25 cellular contexts compared by ENCODE assay signal in the genomic region with DNA sequence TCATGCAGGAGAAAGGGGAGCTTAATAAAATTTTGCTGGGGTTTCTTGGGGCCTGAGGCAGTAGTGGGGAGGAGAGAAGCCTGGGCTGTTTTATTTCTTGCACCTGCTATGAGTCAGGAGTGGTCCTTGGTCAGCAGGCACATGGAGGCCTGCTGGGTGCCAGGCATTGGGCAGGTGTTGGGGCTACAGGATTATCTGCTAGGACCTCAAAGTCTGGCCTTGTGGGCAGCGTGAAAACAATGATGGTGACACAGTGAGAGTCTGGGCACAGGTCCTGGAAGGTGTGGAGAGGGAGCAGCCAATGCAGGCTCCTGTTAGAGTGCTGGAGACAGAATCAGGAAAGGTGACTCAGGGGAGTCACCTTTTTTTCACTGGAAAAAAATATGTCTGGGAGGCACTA. TPM values are rescaled to one million over a fixed set of nuclear protein-coding genes. Genes with fewer than 3 reads are reported as not detected.
DNase-seq lines count a peak whose midpoint lies in the region; ATAC-seq, FAIRE-seq and TF ChIP-seq lines count a peak whose summit lies in the region.
"Had no signal": no experiment of that assay in that cellular context is flagged by ENCODE, and none has a peak within 500 bp of the region (broad histone marks: within the 10 kb centered on the region; RNA-seq: fewer than 3 reads in every experiment).

No MANE protein-coding gene starts in this region.

- no peaks in the 10 kb centered on the region for H3K4me1 ChIP-seq in Caco-2
- peaks cover 59% of the 10 kb centered on the region for H3K4me1 ChIP-seq in H9 (ENCODE audit: insufficient read depth, low read length)
- H3K4me1 ChIP-seq in body of pancreas, result peaks cover 33% of the 10 kb centered on the region
- no peaks in the 10 kb centered on the region for H3K4me1 ChIP-seq in HepG2 (ENCODE audit: insufficient read depth, low read length)

- no peak overlapping the region for H3K14ac ChIP-seq in H9 (ENCODE audit: insufficient read depth, low read length)

- no peak overlapping the region for H2BK12ac ChIP-seq in H9 (ENCODE audit: insufficient read length, low read depth, low read length)

- no peak overlapping the region for H3K18ac ChIP-seq in H9 (ENCODE audit: insufficient read length, low read depth, low read length)

- ATAC-seq in body of pancreas (peak; percentile 63), HepG2 (no peak), HG03097 (IDR thresholded peaks at IDR 0.05; ENCODE audit: low FRiP score, unreplicated experiment) (no peak)

- H3K36me3 Mint-ChIP-seq in Caco-2 (ENCODE audit: insufficient read depth, unreplicated experiment), result peaks cover 17% of the 10 kb centered on the region
- H3K36me3 Mint-ChIP-seq in H9 (ENCODE audit: insufficient read depth in 1 of 3, low read depth in 3 of 3), result peaks cover 2 to 31% (median 8%) of the 10 kb centered on the region in 3 experiments; a peak in 5 of 7 replicates
- H3K36me3 Mint-ChIP-seq: CD4-positive, CD25-positive, alpha-beta regulatory T cell had no signal

- peaks cover 3% of the 10 kb centered on the region for H3K79me1 ChIP-seq in H9 (ENCODE audit: insufficient read depth, low read depth, low read length, poor library complexity, severe bottlenecking)

- TF ChIP-seq EP300 in HepG2 (IDR thresholded peaks at IDR 0.05; ENCODE audit: low read depth in 2 of 2, low read length in 2 of 2) (no peak), HepG2 (CRISPR knock-in tag; IDR thresholded peaks at IDR 0.05; ENCODE audit: borderline replicate concordance) (no peak)

- WGBS in H9 (ENCODE audit: extremely low coverage, insufficient read length, low lambda C conversion rate), result no CpG with 5 or more reads among the region's 1 CpG
- WGBS in body of pancreas, 2 donors, result 13 to 33% methylated on average over 1 of the region's 1 CpG
- 22% methylated on average over 1 of the region's 1 CpG for WGBS in HepG2 (ENCODE audit: low lambda C conversion rate)

- H3K27me3 Mint-ChIP-seq in Caco-2 (ENCODE audit: insufficient read depth, unreplicated experiment) (no peaks in the 10 kb centered on the region), H9 (ENCODE audit: low read depth) (no peaks in the 10 kb centered on the region)
- H3K27me3 Mint-ChIP-seq: CD4-positive, CD25-positive, alpha-beta regulatory T cell; dendritic cell treated with granulocyte-macrophage colony-stimulating factor and Interleukin-4, amounts not matched to agents 40 ng/mL and 50 ng/mL, for 4 days had no signal

- no peak overlapping the region for H3K56ac ChIP-seq in H9 (ENCODE audit: insufficient read length, low read depth, low read length)

- peak overlapping the region; percentile 38 for H3K27ac Mint-ChIP-seq in Caco-2 (ENCODE audit: unreplicated experiment)
- H3K27ac Mint-ChIP-seq in H9, result peak overlapping the region; percentile 89 to 97 (median 93)
- H3K27ac Mint-ChIP-seq: activated naive CD4-positive, alpha-beta T cell treated with anti-CD3 and anti-CD28 coated beads for 36 hours; activated T-cell treated with anti-CD3 and anti-CD28 coated beads, Interleukin-2, amount 50 U/mL, for 24 hours; CD4-positive, CD25-positive, alpha-beta regulatory T cell; dendritic cell treated with granulocyte-macrophage colony-stimulating factor and Interleukin-4, amounts not matched to agents 40 ng/mL and 50 ng/mL, for 4 days had no signal

- H2BK15ac ChIP-seq in H9 (ENCODE audit: low read depth, low read length), result no peak overlapping the region

- H3K9me3 Mint-ChIP-seq in Caco-2 (ENCODE audit: unreplicated experiment) (no peaks in the 10 kb centered on the region), H9 (no peaks in the 10 kb centered on the region)
- H3K9me3 Mint-ChIP-seq: activated naive CD4-positive, alpha-beta T cell treated with anti-CD3 and anti-CD28 coated beads for 36 hours; activated T-cell treated with anti-CD3 and anti-CD28 coated beads, Interleukin-2, amount 50 U/mL, for 24 hours; dendritic cell treated with granulocyte-macrophage colony-stimulating factor and Interleukin-4, amounts not matched to agents 40 ng/mL and 50 ng/mL, for 4 days; neural crest cell had no signal

- H3K27me3 ChIP-seq in Caco-2 (replicated peaks; ENCODE audit: control insufficient read depth, insufficient read depth, low read length), result no peaks in the 10 kb centered on the region
- no peaks in the 10 kb centered on the region for H3K27me3 ChIP-seq in H9 (ENCODE audit: insufficient read depth, low read length)
- no peaks in the 10 kb centered on the region for H3K27me3 ChIP-seq in body of pancreas
- H3K27me3 ChIP-seq in HepG2 (ENCODE audit: control insufficient read depth in 1 of 2, insufficient read depth in 2 of 2, low read length in 2 of 2), result no peaks in the 10 kb centered on the region

- no peak overlapping the region for H3T11ph ChIP-seq in H9 (ENCODE audit: low read length)

- POLR2A ChIA-PET in Caco-2 (lab: Charles Lee) (no interaction called here), HepG2 (lab: Yijun Ruan, JAX) (no interaction called here), RWPE1 (lab: Yijun Ruan, JAX; ENCODE audit: low non-redundant PET) (no interaction called here)

- no peak overlapping the region for H2BK120ac ChIP-seq in H9 (ENCODE audit: low read depth, low read length, poor library complexity, severe bottlenecking)

- no peak overlapping the region for H4K5ac ChIP-seq in H9 (ENCODE audit: insufficient read length, low read depth, low read length)

- H3K4me2 ChIP-seq in H9 (ENCODE audit: insufficient read depth, insufficient read length, low read length) (peak overlapping the region; percentile 28), HepG2 (ENCODE audit: low read depth, low read length) (no peak overlapping the region)

- no TSS peak for BruUV-seq in Caco-2 (replicated peaks; lab: Mats Ljungman, UMichigan)
- BruUV-seq in HepG2 (replicated peaks; lab: Mats Ljungman, UMichigan), result no TSS peak

- no peak overlapping the region for H3K9ac ChIP-seq in H9 (ENCODE audit: extremely low read depth, insufficient read length, low read length)
- H3K9ac ChIP-seq in HepG2 (ENCODE audit: insufficient read depth, low read depth, low read length), result no peak overlapping the region

- DNase-seq in Caco-2 (no peak), H9 (no peak), body of pancreas (peak; percentile 15 to 76 (median 34)), kidney tubule cell (ENCODE audit: low spot score) (peak; percentile 39), HepG2 (ENCODE audit: low spot score) (no peak), RWPE1 (ENCODE audit: low spot score) (no peak), GM10266 (ENCODE audit: extremely low spot score) (no peak)
- DNase-seq: activated CD4-positive, CD25-positive, alpha-beta regulatory T cell treated with anti-CD3 and anti-CD28 coated beads, Interleukin-2, amount 50 U/mL, for 72 hours; activated naive CD4-positive, alpha-beta T cell treated with anti-CD3 and anti-CD28 coated beads for 36 hours; activated T-cell treated with anti-CD3 and anti-CD28 coated beads, Interleukin-2, amount 50 U/mL, for 24 hours; amniotic stem cell; CD4-positive, CD25-positive, alpha-beta regulatory T cell; DMS153; head of caudate nucleus; Kasumi-1; left ventricle myocardium inferior; NCI-H526 treated with DMSO at 0.1 percent for 48 hours; OCI-M1; SHP77; small intestine; stimulated activated naive CD4-positive, alpha-beta T cell had no signal

- H3K4me3 Mint-ChIP-seq in Caco-2 (ENCODE audit: unreplicated experiment) (no peak overlapping the region), H9 (peak overlapping the region in 1 of 2 experiments; percentile 72; a peak in 3 of 5 replicates)
- H3K4me3 Mint-ChIP-seq: activated naive CD4-positive, alpha-beta T cell treated with anti-CD3 and anti-CD28 coated beads for 36 hours; activated T-cell treated with anti-CD3 and anti-CD28 coated beads, Interleukin-2, amount 50 U/mL, for 24 hours; CD4-positive, CD25-positive, alpha-beta regulatory T cell; dendritic cell treated with granulocyte-macrophage colony-stimulating factor and Interleukin-4, amounts not matched to agents 40 ng/mL and 50 ng/mL, for 4 days; neural crest cell had no signal

- intact Hi-C loops in Caco-2 (cut with micrococcal nuclease; ENCODE audit: unreplicated experiment) (no loop called here), body of pancreas (cut with DNase I) (no loop called here), HepG2 (cut with micrococcal nuclease; ENCODE audit: unreplicated experiment) (no loop called here)

- H4K20me1 ChIP-seq in H9 (ENCODE audit: control insufficient read depth, insufficient read depth, insufficient read length) (no peaks in the 10 kb centered on the region), HepG2 (ENCODE audit: insufficient read depth, low read length) (no peaks in the 10 kb centered on the region)

- peaks cover 34% of the 10 kb centered on the region; the same call in 1 of the 2 replicates for H3K79me2 ChIP-seq in H9 (ENCODE audit: insufficient read depth, low read length)
- H3K79me2 ChIP-seq in HepG2 (ENCODE audit: insufficient read depth, low read length), result no peaks in the 10 kb centered on the region

- H3K27ac ChIP-seq in H9 (ENCODE audit: insufficient read length, low read depth, low read length) (peak overlapping the region; percentile 63), body of pancreas (no peak overlapping the region), HepG2 (ENCODE audit: extremely low read length, insufficient read depth, low read length) (no peak overlapping the region), RWPE1 (no peak overlapping the region)

- H4K8ac ChIP-seq in H9 (replicated peaks; ENCODE audit: insufficient read length, low read depth, low read length), result no peak overlapping the region

- H2AFZ ChIP-seq in H9 (ENCODE audit: low read length), result no peak overlapping the region
- no peak overlapping the region for H2AFZ ChIP-seq in HepG2 (ENCODE audit: low read length)

- no peak overlapping the region for H3K4ac ChIP-seq in H9 (ENCODE audit: low read depth, low read length)

- CTCF ChIA-PET in Caco-2 (lab: Charles Lee) (no interaction called here), HepG2 (lab: Yijun Ruan, JAX; ENCODE audit: low intra/inter-chr PET ratio, low total read pairs) (no interaction called here), RWPE1 (lab: Yijun Ruan, JAX) (no interaction called here)

- in situ Hi-C loops in HepG2 (cut with HindIII; ENCODE audit: extremely low pct_ligation_motif_present, low pct_unique_long_range_greater_than_20kb), result no loop called here

- H3K4me3 ChIP-seq in Caco-2 (ENCODE audit: low read depth, low read length) (no peak overlapping the region), body of pancreas (no peak overlapping the region), HepG2 (replicated peaks in 1 of 3; ENCODE audit: insufficient read depth in 1 of 3, low read depth in 2 of 3, low read length in 3 of 3) (no peak overlapping the region)
- H3K4me3 ChIP-seq: left ventricle myocardium inferior had no signal

- H3K36me3 ChIP-seq in Caco-2 (ENCODE audit: control insufficient read depth, insufficient read depth, low read length) (no peaks in the 10 kb centered on the region), body of pancreas (replicated peaks in 1 of 2; ENCODE audit: insufficient read depth in 1 of 2, low read depth in 2 of 2) (no peaks in the 10 kb centered on the region), HepG2 (replicated peaks in 1 of 2; ENCODE audit: control insufficient read depth in 1 of 2, insufficient read depth in 2 of 2, low read length in 2 of 2) (no peaks in the 10 kb centered on the region)
- H3K36me3 ChIP-seq: left ventricle myocardium inferior had no signal

- no peak overlapping the region for H2BK20ac ChIP-seq in H9 (ENCODE audit: low read depth, low read length, poor library complexity, severe bottlenecking)

- H3K4me1 Mint-ChIP-seq in Caco-2 (ENCODE audit: low read depth, unreplicated experiment), result peaks cover 19% of the 10 kb centered on the region
- H3K4me1 Mint-ChIP-seq in H9, result peaks cover 91 to 96% of the 10 kb centered on the region in 2 experiments
- H3K4me1 Mint-ChIP-seq: CD4-positive, CD25-positive, alpha-beta regulatory T cell had no signal

- H2BK5ac ChIP-seq in H9 (ENCODE audit: insufficient read length, low read length), result no peak overlapping the region

- TF ChIP-seq POLR2A in body of pancreas (IDR thresholded peaks at IDR 0.05) (no peak), HepG2 (IDR thresholded peaks at IDR 0.05; ENCODE audit: insufficient read depth in 1 of 2, low read depth in 2 of 2, low read length in 2 of 2) (no peak)

- H3K23ac ChIP-seq in H9 (ENCODE audit: insufficient read length, low read depth, low read length), result no peak overlapping the region

- no peak overlapping the region for H2AK5ac ChIP-seq in H9 (ENCODE audit: insufficient read length, low read length)

- TF ChIP-seq CTCF in Caco-2 (IDR thresholded peaks at IDR 0.05; ENCODE audit: insufficient read depth in 1 of 2, low read depth in 1 of 2, low read length in 1 of 2, severe bottlenecking in 1 of 2, unreplicated experiment in 1 of 2), result no peak
- TF ChIP-seq CTCF in H9 (conservative IDR thresholded peaks at IDR 0.05), result no peak
- no peak for TF ChIP-seq CTCF in body of pancreas (IDR thresholded peaks at IDR 0.05)
- no peak for TF ChIP-seq CTCF in HepG2 (CRISPR knock-in tag; IDR thresholded peaks at IDR 0.05)
- no peak for TF ChIP-seq CTCF in RWPE1 (conservative IDR thresholded peaks at IDR 0.05; ENCODE audit: low read depth)
- TF ChIP-seq CTCF in GM10266 (IDR thresholded peaks at IDR 0.05; ENCODE audit: control insufficient read depth, insufficient read depth, low read depth, missing control alignments), result no peak

- no peak for FAIRE-seq in HepG2 (lab: Jason Lieb, UNC)
- FAIRE-seq: GM12891, small intestine had no signal

- H3K23me2 ChIP-seq in H9 (ENCODE audit: insufficient read length, low read depth, low read length, poor library complexity, severe bottlenecking), result no peaks in the 10 kb centered on the region

- no peaks in the 10 kb centered on the region for H3K9me3 ChIP-seq in Caco-2
- H3K9me3 ChIP-seq in H9 (ENCODE audit: control insufficient read depth, low read depth, low read length), result no peaks in the 10 kb centered on the region
- H3K9me3 ChIP-seq in body of pancreas, result no peaks in the 10 kb centered on the region
- H3K9me3 ChIP-seq in HepG2 (ENCODE audit: low read length), result no peaks in the 10 kb centered on the region
- H3K9me3 ChIP-seq: left ventricle myocardium inferior had no signal

- no peak for TF ChIP-seq RAD21 in HepG2 (CRISPR knock-in tag; IDR thresholded peaks at IDR 0.05)

- no peak overlapping the region for H4K91ac ChIP-seq in H9 (ENCODE audit: insufficient read length, low read depth, low read length)

RNA-seq across cellular contexts. Expression of a gene that starts 17.2 kb away (rescaled TPM):
- total RNA-seq in Caco-2 (2022) (37.2 TPM in 2 replicates), H9 (2021) (75.9 and 76.4 TPM in 2 replicates), body of pancreas (10 to 100 TPM; 26.7 to 56.0 TPM), HepG2 (2016; rRNA removed; fragmentation: Illumina TruSeq; extraction: Trizol) (1.6 and 2.3 TPM in 2 replicates)
- 1.6 and 3.0 TPM in 2 replicates for total RNA-seq in HepG2 (2016; cell fraction: cytosol; rRNA removed; fragmentation: Illumina TruSeq; extraction: Trizol; ENCODE audit: low read depth)
- total RNA-seq in HepG2 (2016; cell fraction: insoluble cytoplasmic fraction; rRNA removed; fragmentation: Illumina TruSeq; extraction: Trizol), result 1.5 and 2.0 TPM in 2 replicates
- total RNA-seq in HepG2 (2016; cell fraction: membrane; rRNA removed; fragmentation: Illumina TruSeq; extraction: Trizol), result 0.79 and 1.0 TPM in 2 replicates
- total RNA-seq in HepG2 (2016; cell fraction: nucleus; rRNA removed; fragmentation: Illumina TruSeq; extraction: Trizol), result 2.9 and 3.2 TPM in 2 replicates
- 0.58 and 0.67 TPM in 2 replicates for polyA plus RNA-seq in HepG2 (2011; rRNA removed)
- polyA plus RNA-seq in HepG2 (2011; cell fraction: cytosol; rRNA removed), result 0.55 and 0.59 TPM in 2 replicates
- polyA plus RNA-seq in HepG2 (2011; cell fraction: nucleus; rRNA removed), result 0.19 and 0.37 TPM in 2 replicates
- 0.31 and 0.60 TPM in 2 replicates for polyA plus RNA-seq in HepG2 (2012)
- polyA plus RNA-seq in HepG2 (2016; cell fraction: cytosol; fragmentation: Illumina TruSeq; extraction: Trizol; ENCODE audit: low read depth), result 0.08 and 0.14 TPM in 2 replicates
- polyA plus RNA-seq in HepG2 (2016; cell fraction: insoluble cytoplasmic fraction; fragmentation: Illumina TruSeq; extraction: Trizol; ENCODE audit: low read depth), result 1.5 TPM in 2 replicates
- polyA plus RNA-seq in HepG2 (2016; cell fraction: membrane; fragmentation: Illumina TruSeq; extraction: Trizol; ENCODE audit: low read depth), result 0.15 and 0.19 TPM in 2 replicates
- 1.7 and 2.2 TPM in 2 replicates for polyA plus RNA-seq in HepG2 (2016; cell fraction: nucleus; fragmentation: Illumina TruSeq; extraction: Trizol; ENCODE audit: insufficient read depth, low read depth)
- polyA minus RNA-seq in HepG2 (2011; rRNA and poly(A)+ RNA removed; ENCODE audit: low replicate concordance), result 2.0 and 4.4 TPM in 2 replicates
- 0.99 and 1.6 TPM in 2 replicates for polyA minus RNA-seq in HepG2 (2011; cell fraction: cytosol; rRNA and poly(A)+ RNA removed)
- 1.9 and 2.3 TPM in 2 replicates for polyA minus RNA-seq in HepG2 (2011; cell fraction: nucleus; rRNA and poly(A)+ RNA removed)
- total RNA-seq: CD4-positive, CD25-positive, alpha-beta regulatory T cell had no signal
- polyA plus RNA-seq: CD4-positive, CD25-positive, alpha-beta regulatory T cell had no signal

Comparison
In these comparisons a context has a peak if more than half of its experiments do, and no peak if none do; other contexts are left out.
1. DNase-seq: peak in body of pancreas (4 of 4) and kidney tubule cell (single experiment); none in Caco-2 (0 of 2), H9 (single experiment), HepG2 (single experiment), RWPE1 (single experiment) and GM10266 (single experiment).